Comparison of ENCODE assay signal across 1 cellular context in genomic region chr3:13891492-13892073, GRCh38.
A peak's percentile ranks its signal among the peaks of the same experiment; 100 is the strongest.
TF ChIP-seq lines count a peak whose summit lies in the region.

No MANE protein-coding gene starts in this region.

TF ChIP-seq in K562, 482 proteins besides CTCF, POLR2A, EP300 and RAD21 (continued from another document and continues in another):
- TF ChIP-seq DMBX1 (CRISPR knock-in tag; IDR thresholded peaks at IDR 0.05; ENCODE audit: borderline replicate concordance): peak; percentile 16; the same call in 1 of the 2 replicates
- no peak for TF ChIP-seq NR2C1 (IDR thresholded peaks at IDR 0.05)
- peak; percentile 36; the same call in 1 of the 2 replicates for TF ChIP-seq NR2C1 (tag; IDR thresholded peaks at IDR 0.05)
- TF ChIP-seq RFX7 (CRISPR knock-in tag; IDR thresholded peaks at IDR 0.05): no peak
- no peak for TF ChIP-seq RAD51 (IDR thresholded peaks at IDR 0.05; ENCODE audit: borderline replicate concordance, low read depth)
- no peak for TF ChIP-seq HEY1 (CRISPR knock-in tag; IDR thresholded peaks at IDR 0.05; ENCODE audit: borderline replicate concordance)
- TF ChIP-seq ZFPM2 (CRISPR knock-in tag; IDR thresholded peaks at IDR 0.05): no peak
- peak; percentile 85 for TF ChIP-seq ZNF143 (CRISPR knock-in tag; IDR thresholded peaks at IDR 0.05)
- peak; percentile 68 to 77 for TF ChIP-seq SIX5 (IDR thresholded peaks at IDR 0.05; ENCODE audit: borderline replicate concordance in 1 of 2, insufficient read depth in 1 of 2, low read depth in 1 of 2, low read length in 2 of 2)
- peak; percentile 20; the same call in 1 of the 2 replicates for TF ChIP-seq ZBTB7A (IDR thresholded peaks at IDR 0.05; ENCODE audit: borderline replicate concordance, control insufficient read depth, low read depth, low read length)
- no peak for TF ChIP-seq SRSF3 (IDR thresholded peaks at IDR 0.05; ENCODE audit: insufficient read depth, low read length)
- no peak for TF ChIP-seq MTA2 (IDR thresholded peaks at IDR 0.05; ENCODE audit: low read depth)
- TF ChIP-seq MEIS2 (IDR thresholded peaks at IDR 0.05; ENCODE audit: partially characterized antibody): peak; percentile 62
- peak; percentile 51; the same call in 1 of the 2 replicates for TF ChIP-seq MITF (IDR thresholded peaks at IDR 0.05)
- TF ChIP-seq HCFC1 (IDR thresholded peaks at IDR 0.05; ENCODE audit: low read depth, low read length): peak; percentile 89
- TF ChIP-seq, protein P1, sequence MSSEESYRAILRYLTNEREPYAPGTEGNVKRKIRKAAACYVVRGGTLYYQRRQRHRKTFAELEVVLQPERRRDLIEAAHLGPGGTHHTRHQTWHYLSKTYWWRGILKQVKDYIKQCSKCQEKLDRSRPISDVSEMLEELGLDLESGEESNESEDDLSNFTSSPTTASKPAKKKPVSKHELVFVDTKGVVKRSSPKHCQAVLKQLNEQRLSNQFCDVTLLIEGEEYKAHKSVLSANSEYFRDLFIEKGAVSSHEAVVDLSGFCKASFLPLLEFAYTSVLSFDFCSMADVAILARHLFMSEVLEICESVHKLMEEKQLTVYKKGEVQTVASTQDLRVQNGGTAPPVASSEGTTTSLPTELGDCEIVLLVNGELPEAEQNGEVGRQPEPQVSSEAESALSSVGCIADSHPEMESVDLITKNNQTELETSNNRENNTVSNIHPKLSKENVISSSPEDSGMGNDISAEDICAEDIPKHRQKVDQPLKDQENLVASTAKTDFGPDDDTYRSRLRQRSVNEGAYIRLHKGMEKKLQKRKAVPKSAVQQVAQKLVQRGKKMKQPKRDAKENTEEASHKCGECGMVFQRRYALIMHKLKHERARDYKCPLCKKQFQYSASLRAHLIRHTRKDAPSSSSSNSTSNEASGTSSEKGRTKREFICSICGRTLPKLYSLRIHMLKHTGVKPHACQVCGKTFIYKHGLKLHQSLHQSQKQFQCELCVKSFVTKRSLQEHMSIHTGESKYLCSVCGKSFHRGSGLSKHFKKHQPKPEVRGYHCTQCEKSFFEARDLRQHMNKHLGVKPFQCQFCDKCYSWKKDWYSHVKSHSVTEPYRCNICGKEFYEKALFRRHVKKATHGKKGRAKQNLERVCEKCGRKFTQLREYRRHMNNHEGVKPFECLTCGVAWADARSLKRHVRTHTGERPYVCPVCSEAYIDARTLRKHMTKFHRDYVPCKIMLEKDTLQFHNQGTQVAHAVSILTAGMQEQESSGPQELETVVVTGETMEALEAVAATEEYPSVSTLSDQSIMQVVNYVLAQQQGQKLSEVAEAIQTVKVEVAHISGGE (CRISPR knock-in tag; IDR thresholded peaks at IDR 0.05): peak in 1 of 3 experiments; percentile 18; a peak in 1 of 6 replicates
- no peak for TF ChIP-seq PHF8 (IDR thresholded peaks at IDR 0.05; ENCODE audit: borderline replicate concordance, low read length)
- no peak for TF ChIP-seq KDM4B (IDR thresholded peaks at IDR 0.05; ENCODE audit: borderline replicate concordance in 2 of 2, low read depth in 1 of 2)
- TF ChIP-seq FOXO4 (CRISPR knock-in tag; IDR thresholded peaks at IDR 0.05): no peak
- TF ChIP-seq ZNF644 (tag; IDR thresholded peaks at IDR 0.05; ENCODE audit: low read depth): 0 out of 2 replicates have a peak, but pooled peaks have one; percentile 25
- no peak for TF ChIP-seq BCOR (IDR thresholded peaks at IDR 0.05)
- no peak for TF ChIP-seq CTBP1 (IDR thresholded peaks at IDR 0.05; ENCODE audit: borderline replicate concordance)
- TF ChIP-seq NFIC (IDR thresholded peaks at IDR 0.05): no peak
- TF ChIP-seq, protein P2, sequence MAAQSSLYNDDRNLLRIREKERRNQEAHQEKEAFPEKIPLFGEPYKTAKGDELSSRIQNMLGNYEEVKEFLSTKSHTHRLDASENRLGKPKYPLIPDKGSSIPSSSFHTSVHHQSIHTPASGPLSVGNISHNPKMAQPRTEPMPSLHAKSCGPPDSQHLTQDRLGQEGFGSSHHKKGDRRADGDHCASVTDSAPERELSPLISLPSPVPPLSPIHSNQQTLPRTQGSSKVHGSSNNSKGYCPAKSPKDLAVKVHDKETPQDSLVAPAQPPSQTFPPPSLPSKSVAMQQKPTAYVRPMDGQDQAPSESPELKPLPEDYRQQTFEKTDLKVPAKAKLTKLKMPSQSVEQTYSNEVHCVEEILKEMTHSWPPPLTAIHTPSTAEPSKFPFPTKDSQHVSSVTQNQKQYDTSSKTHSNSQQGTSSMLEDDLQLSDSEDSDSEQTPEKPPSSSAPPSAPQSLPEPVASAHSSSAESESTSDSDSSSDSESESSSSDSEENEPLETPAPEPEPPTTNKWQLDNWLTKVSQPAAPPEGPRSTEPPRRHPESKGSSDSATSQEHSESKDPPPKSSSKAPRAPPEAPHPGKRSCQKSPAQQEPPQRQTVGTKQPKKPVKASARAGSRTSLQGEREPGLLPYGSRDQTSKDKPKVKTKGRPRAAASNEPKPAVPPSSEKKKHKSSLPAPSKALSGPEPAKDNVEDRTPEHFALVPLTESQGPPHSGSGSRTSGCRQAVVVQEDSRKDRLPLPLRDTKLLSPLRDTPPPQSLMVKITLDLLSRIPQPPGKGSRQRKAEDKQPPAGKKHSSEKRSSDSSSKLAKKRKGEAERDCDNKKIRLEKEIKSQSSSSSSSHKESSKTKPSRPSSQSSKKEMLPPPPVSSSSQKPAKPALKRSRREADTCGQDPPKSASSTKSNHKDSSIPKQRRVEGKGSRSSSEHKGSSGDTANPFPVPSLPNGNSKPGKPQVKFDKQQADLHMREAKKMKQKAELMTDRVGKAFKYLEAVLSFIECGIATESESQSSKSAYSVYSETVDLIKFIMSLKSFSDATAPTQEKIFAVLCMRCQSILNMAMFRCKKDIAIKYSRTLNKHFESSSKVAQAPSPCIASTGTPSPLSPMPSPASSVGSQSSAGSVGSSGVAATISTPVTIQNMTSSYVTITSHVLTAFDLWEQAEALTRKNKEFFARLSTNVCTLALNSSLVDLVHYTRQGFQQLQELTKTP (IDR thresholded peaks at IDR 0.05; ENCODE audit: low read depth in 1 of 2, partially characterized antibody in 2 of 2): peak in 1 of 2 experiments; percentile 50
- no peak for TF ChIP-seq GATAD2A (IDR thresholded peaks at IDR 0.05)
- TF ChIP-seq, protein P3, sequence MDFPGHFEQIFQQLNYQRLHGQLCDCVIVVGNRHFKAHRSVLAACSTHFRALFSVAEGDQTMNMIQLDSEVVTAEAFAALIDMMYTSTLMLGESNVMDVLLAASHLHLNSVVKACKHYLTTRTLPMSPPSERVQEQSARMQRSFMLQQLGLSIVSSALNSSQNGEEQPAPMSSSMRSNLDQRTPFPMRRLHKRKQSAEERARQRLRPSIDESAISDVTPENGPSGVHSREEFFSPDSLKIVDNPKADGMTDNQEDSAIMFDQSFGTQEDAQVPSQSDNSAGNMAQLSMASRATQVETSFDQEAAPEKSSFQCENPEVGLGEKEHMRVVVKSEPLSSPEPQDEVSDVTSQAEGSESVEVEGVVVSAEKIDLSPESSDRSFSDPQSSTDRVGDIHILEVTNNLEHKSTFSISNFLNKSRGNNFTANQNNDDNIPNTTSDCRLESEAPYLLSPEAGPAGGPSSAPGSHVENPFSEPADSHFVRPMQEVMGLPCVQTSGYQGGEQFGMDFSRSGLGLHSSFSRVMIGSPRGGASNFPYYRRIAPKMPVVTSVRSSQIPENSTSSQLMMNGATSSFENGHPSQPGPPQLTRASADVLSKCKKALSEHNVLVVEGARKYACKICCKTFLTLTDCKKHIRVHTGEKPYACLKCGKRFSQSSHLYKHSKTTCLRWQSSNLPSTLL (IDR thresholded peaks at IDR 0.05): no peak
- TF ChIP-seq HDAC6 (IDR thresholded peaks at IDR 0.05; ENCODE audit: low read depth, low read length): no peak
- TF ChIP-seq ZNF76 (CRISPR knock-in tag; IDR thresholded peaks at IDR 0.05; ENCODE audit: borderline replicate concordance): no peak
- peak; percentile 23; the same call in 1 of the 2 replicates for TF ChIP-seq ZBTB40 (IDR thresholded peaks at IDR 0.05)
- TF ChIP-seq ZBTB40 (CRISPR knock-in tag; IDR thresholded peaks at IDR 0.05): no peak
- TF ChIP-seq KAT7 (CRISPR knock-in tag; IDR thresholded peaks at IDR 0.05; ENCODE audit: borderline replicate concordance): no peak
- no peak for TF ChIP-seq FOXP1 (CRISPR knock-in tag; IDR thresholded peaks at IDR 0.05)
- no peak for TF ChIP-seq ETV6 (IDR thresholded peaks at IDR 0.05; ENCODE audit: borderline replicate concordance in 1 of 2, low read depth in 2 of 2, low read length in 1 of 2)
- no peak for TF ChIP-seq ETV6 (CRISPR knock-in tag; IDR thresholded peaks at IDR 0.05; ENCODE audit: borderline replicate concordance)
- peak in 1 of 2 experiments; percentile 52; a peak in 1 of 3 replicates for TF ChIP-seq CBX3 (IDR thresholded peaks at IDR 0.05; ENCODE audit: borderline replicate concordance in 1 of 2, low read length in 2 of 2)
- TF ChIP-seq ZNF253 (CRISPR knock-in tag; conservative IDR thresholded peaks at IDR 0.05): no peak
- TF ChIP-seq JUND (IDR thresholded peaks at IDR 0.05; ENCODE audit: borderline replicate concordance, low read depth, low read length): 0 out of 2 replicates have a peak, but pooled peaks have one; percentile 12
- TF ChIP-seq JUND (tag; IDR thresholded peaks at IDR 0.05; ENCODE audit: borderline replicate concordance, low read depth, low read length): no peak
- 0 out of 2 replicates have a peak, but pooled peaks have one; percentile 23 for TF ChIP-seq CREM (IDR thresholded peaks at IDR 0.05; ENCODE audit: low read depth)
